Comparison of ENCODE assay signal across 1 cellular context in genomic region chr3:172666873-172667694, GRCh38.
A peak's percentile ranks its signal among the peaks of the same experiment; 100 is the strongest.
TF ChIP-seq lines count a peak whose summit lies in the region.

No MANE protein-coding gene starts in this region.

TF ChIP-seq in HepG2, 621 proteins besides CTCF, POLR2A, EP300 and RAD21 (continued from another document):
- TF ChIP-seq NCOA1 (CRISPR knock-in tag; IDR thresholded peaks at IDR 0.05): 0 out of 2 replicates have a peak, but pooled peaks have one; percentile 35
- 0 out of 2 replicates have a peak, but pooled peaks have one; percentile 19 for TF ChIP-seq ZNF256 (CRISPR knock-in tag; conservative IDR thresholded peaks at IDR 0.05)
- 0 out of 2 replicates have a peak, but pooled peaks have one; percentile 25 for TF ChIP-seq ZBTB25 (CRISPR knock-in tag; IDR thresholded peaks at IDR 0.05)
- 0 out of 2 replicates have a peak, but pooled peaks have one; percentile 31 for TF ChIP-seq E2F1 (CRISPR knock-in tag; IDR thresholded peaks at IDR 0.05)
- 0 out of 2 replicates have a peak, but pooled peaks have one; percentile 26 for TF ChIP-seq HOXA5 (CRISPR knock-in tag; IDR thresholded peaks at IDR 0.05)
- peak; percentile 95 for TF ChIP-seq STAG1 (CRISPR knock-in tag; IDR thresholded peaks at IDR 0.05)
- TF ChIP-seq MATR3 (CRISPR knock-in tag; IDR thresholded peaks at IDR 0.05): no peak
- no peak for TF ChIP-seq JDP2 (CRISPR knock-in tag; IDR thresholded peaks at IDR 0.05; ENCODE audit: borderline replicate concordance)
